In genomic region chr3:188817920-188818239, GRCh38 we compare ENCODE assay signal across 15 cellular contexts.
"Had no signal": no experiment of that assay in that cellular context is flagged by ENCODE, and none has a peak within 500 bp of the region (broad histone marks: within the 10 kb centered on the region; RNA-seq: fewer than 3 reads in every experiment).

No MANE protein-coding gene starts in this region.

- H3K79me2 ChIP-seq: parathyroid adenoma had no signal

- H3K4me3 ChIP-seq: adrenal gland, gastroesophageal sphincter, heart right ventricle, mucosa of descending colon, tibial nerve had no signal

- H3K27ac ChIP-seq: adrenal gland, gastroesophageal sphincter, heart right ventricle, parathyroid adenoma, tibial nerve had no signal

- H3K4me1 Mint-ChIP-seq: stimulated activated memory B cell treated with anti-CD40 and anti-IgM and Interleukin-4, amounts not matched to agents 10 μg/mL and 1 μg/mL and 100 μg/mL, for 72 hours had no signal

- H2AFZ ChIP-seq: parathyroid adenoma had no signal

- H3K9me3 Mint-ChIP-seq: activated CD8-positive, alpha-beta T cell treated with anti-CD3 and anti-CD28 coated beads for 36 hours; activated T-cell treated with anti-CD3 and anti-CD28 coated beads, Interleukin-2, amount 50 U/mL, for 4 hours; memory B cell; naive thymus-derived CD4-positive, alpha-beta T cell; stimulated activated memory B cell treated with anti-CD40 and anti-IgM and Interleukin-4, amounts not matched to agents 10 μg/mL and 1 μg/mL and 100 μg/mL, for 72 hours had no signal

- H3K4me3 Mint-ChIP-seq: activated CD8-positive, alpha-beta T cell treated with anti-CD3 and anti-CD28 coated beads for 36 hours; activated T-cell treated with anti-CD3 and anti-CD28 coated beads, Interleukin-2, amount 50 U/mL, for 4 hours; memory B cell; naive thymus-derived CD4-positive, alpha-beta T cell; stimulated activated memory B cell treated with anti-CD40 and anti-IgM and Interleukin-4, amounts not matched to agents 10 μg/mL and 1 μg/mL and 100 μg/mL, for 72 hours had no signal

- H3K27me3 Mint-ChIP-seq: activated CD8-positive, alpha-beta T cell treated with anti-CD3 and anti-CD28 coated beads for 36 hours; memory B cell; naive thymus-derived CD4-positive, alpha-beta T cell; stimulated activated memory B cell treated with anti-CD40 and anti-IgM and Interleukin-4, amounts not matched to agents 10 μg/mL and 1 μg/mL and 100 μg/mL, for 72 hours had no signal

- H3K27ac Mint-ChIP-seq: activated CD8-positive, alpha-beta T cell treated with anti-CD3 and anti-CD28 coated beads for 36 hours; memory B cell; naive thymus-derived CD4-positive, alpha-beta T cell; stimulated activated memory B cell treated with anti-CD40 and anti-IgM and Interleukin-4, amounts not matched to agents 10 μg/mL and 1 μg/mL and 100 μg/mL, for 72 hours had no signal

- H3K36me3 ChIP-seq: adrenal gland, gastroesophageal sphincter, heart right ventricle, tibial nerve had no signal

- H3K9me3 ChIP-seq: adrenal gland, gastroesophageal sphincter, heart right ventricle, mucosa of descending colon, tibial nerve had no signal

- DNase-seq: activated CD4-positive, alpha-beta T cell treated with anti-CD3 and anti-CD28 coated beads for 4 hours; activated CD8-positive, alpha-beta T cell treated with anti-CD3 and anti-CD28 coated beads for 36 hours; activated effector memory CD4-positive, alpha-beta T cell treated with Interleukin-2 at 50 U/mL for 16 hours; activated naive CD4-positive, alpha-beta T cell treated with anti-CD3 and anti-CD28 coated beads, Interleukin-2, amount 50 U/mL, for 16 hours; activated T-cell treated with anti-CD3 and anti-CD28 coated beads, Interleukin-2, amount 50 U/mL, for 4 hours; adrenal gland; heart right ventricle; left colon; mucosa of descending colon; naive thymus-derived CD4-positive, alpha-beta T cell had no signal

- ATAC-seq: activated CD8-positive, alpha-beta T cell treated with anti-CD3 and anti-CD28 coated beads for 36 hours; activated T-cell treated with anti-CD3 and anti-CD28 coated beads, Interleukin-2, amount 50 U/mL, for 4 hours; gastroesophageal sphincter; heart right ventricle; naive thymus-derived CD4-positive, alpha-beta T cell; stimulated activated memory B cell treated with anti-CD40 and anti-IgM and Interleukin-4, amounts not matched to agents 10 μg/mL and 1 μg/mL and 100 μg/mL, for 72 hours had no signal

- H3K27me3 ChIP-seq: adrenal gland, gastroesophageal sphincter, heart right ventricle, tibial nerve had no signal
